2 cellular contexts compared by ENCODE assay signal in the genomic region with DNA sequence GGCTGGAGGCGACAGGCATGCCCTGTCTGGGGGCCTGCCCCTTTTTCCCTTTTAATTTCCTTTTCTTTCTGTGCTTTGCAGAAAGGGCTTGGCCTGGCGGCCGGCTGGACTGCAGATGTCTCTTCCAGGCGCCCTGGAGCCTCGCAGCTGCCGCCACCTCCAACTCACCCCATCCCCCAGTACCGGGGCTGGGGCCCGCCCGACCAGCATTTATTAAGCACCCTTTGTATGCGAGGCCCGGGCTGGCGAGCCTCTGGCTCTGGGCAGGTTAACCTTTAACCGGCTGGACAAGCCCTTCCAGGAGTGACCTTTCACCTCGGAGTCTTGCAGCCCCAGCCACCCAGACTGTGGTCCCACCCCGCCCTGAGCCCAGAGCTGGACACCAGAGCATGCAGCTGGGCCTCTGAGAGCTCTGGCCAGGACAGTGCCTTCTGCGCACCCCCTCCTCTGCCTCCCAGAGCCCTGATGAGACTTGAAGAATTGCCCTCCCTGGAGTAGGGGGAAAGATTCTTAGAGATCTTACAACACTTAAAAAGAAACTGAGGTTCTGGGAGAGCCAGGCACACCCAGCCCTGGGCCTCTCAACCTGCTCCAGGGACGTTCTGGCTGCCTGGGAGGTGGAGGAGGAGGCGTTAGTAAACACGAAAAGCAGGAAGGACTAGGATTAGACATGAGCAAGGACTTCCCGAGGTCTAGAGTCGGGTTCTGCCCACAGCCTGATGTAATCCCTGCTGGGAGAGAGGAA.
A peak's percentile ranks its signal among the peaks of the same experiment; 100 is the strongest.
TF ChIP-seq lines count a peak whose summit lies in the region.

No MANE protein-coding gene starts in this region.

TF ChIP-seq in HCT116, 20 proteins besides CTCF, POLR2A, EP300 and RAD21:
- TF ChIP-seq CBX3 (IDR thresholded peaks at IDR 0.05; ENCODE audit: low read depth): no peak
- no peak for TF ChIP-seq CEBPB (IDR thresholded peaks at IDR 0.05; ENCODE audit: low read depth)
- TF ChIP-seq, protein P1, sequence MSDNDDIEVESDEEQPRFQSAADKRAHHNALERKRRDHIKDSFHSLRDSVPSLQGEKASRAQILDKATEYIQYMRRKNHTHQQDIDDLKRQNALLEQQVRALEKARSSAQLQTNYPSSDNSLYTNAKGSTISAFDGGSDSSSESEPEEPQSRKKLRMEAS (IDR thresholded peaks at IDR 0.05): no peak
- no peak for TF ChIP-seq SRF (IDR thresholded peaks at IDR 0.05; ENCODE audit: low read depth)
- no peak for TF ChIP-seq EZH2phosphoT487 (IDR thresholded peaks at IDR 0.05; ENCODE audit: borderline replicate concordance)
- TF ChIP-seq, protein P2, sequence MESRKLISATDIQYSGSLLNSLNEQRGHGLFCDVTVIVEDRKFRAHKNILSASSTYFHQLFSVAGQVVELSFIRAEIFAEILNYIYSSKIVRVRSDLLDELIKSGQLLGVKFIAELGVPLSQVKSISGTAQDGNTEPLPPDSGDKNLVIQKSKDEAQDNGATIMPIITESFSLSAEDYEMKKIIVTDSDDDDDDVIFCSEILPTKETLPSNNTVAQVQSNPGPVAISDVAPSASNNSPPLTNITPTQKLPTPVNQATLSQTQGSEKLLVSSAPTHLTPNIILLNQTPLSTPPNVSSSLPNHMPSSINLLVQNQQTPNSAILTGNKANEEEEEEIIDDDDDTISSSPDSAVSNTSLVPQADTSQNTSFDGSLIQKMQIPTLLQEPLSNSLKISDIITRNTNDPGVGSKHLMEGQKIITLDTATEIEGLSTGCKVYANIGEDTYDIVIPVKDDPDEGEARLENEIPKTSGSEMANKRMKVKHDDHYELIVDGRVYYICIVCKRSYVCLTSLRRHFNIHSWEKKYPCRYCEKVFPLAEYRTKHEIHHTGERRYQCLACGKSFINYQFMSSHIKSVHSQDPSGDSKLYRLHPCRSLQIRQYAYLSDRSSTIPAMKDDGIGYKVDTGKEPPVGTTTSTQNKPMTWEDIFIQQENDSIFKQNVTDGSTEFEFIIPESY (IDR thresholded peaks at IDR 0.05; ENCODE audit: extremely low read depth, insufficient replicate concordance, low read length): no peak
- TF ChIP-seq FOSL1 (IDR thresholded peaks at IDR 0.05; ENCODE audit: low read depth): no peak
- TF ChIP-seq EGR1 (IDR thresholded peaks at IDR 0.05; ENCODE audit: low read depth): no peak
- TF ChIP-seq YY1 (IDR thresholded peaks at IDR 0.05; ENCODE audit: extremely low read depth, insufficient replicate concordance, low read depth, low read length): no peak
- TF ChIP-seq JUND (IDR thresholded peaks at IDR 0.05): no peak
- no peak for TF ChIP-seq ELF1 (IDR thresholded peaks at IDR 0.05; ENCODE audit: borderline replicate concordance, low read depth)

TF ChIP-seq in HepG2, 621 proteins besides CTCF, POLR2A, EP300 and RAD21 (continues in another document):
- TF ChIP-seq, protein P3, sequence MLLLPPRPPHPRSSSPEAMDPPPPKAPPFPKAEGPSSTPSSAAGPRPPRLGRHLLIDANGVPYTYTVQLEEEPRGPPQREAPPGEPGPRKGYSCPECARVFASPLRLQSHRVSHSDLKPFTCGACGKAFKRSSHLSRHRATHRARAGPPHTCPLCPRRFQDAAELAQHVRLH (CRISPR knock-in tag; IDR thresholded peaks at IDR 0.05; ENCODE audit: borderline replicate concordance, low read depth): 0 out of 2 replicates have a peak, but pooled peaks have one; percentile 11
- TF ChIP-seq ZNF557 (CRISPR knock-in tag; IDR thresholded peaks at IDR 0.05) (no peak), SETDB1 (CRISPR knock-in tag; IDR thresholded peaks at IDR 0.05; ENCODE audit: borderline replicate concordance) (no peak), ZNF660 (CRISPR knock-in tag; IDR thresholded peaks at IDR 0.05; ENCODE audit: borderline replicate concordance, low read depth) (no peak), ZEB1 (IDR thresholded peaks at IDR 0.05; ENCODE audit: insufficient replicate concordance, low read depth) (no peak), ZNF550 (CRISPR knock-in tag; IDR thresholded peaks at IDR 0.05; ENCODE audit: borderline replicate concordance) (no peak), CENPT (CRISPR knock-in tag; IDR thresholded peaks at IDR 0.05; ENCODE audit: low read depth) (no peak), DNMT1 (CRISPR knock-in tag; IDR thresholded peaks at IDR 0.05) (no peak), TCF7L2 (IDR thresholded peaks at IDR 0.05; ENCODE audit: low read depth, low read length) (no peak), IKZF1 (IDR thresholded peaks at IDR 0.05) (no peak), NFIB (CRISPR knock-in tag; IDR thresholded peaks at IDR 0.05; ENCODE audit: borderline replicate concordance) (no peak), MED8 (CRISPR knock-in tag; IDR thresholded peaks at IDR 0.05; ENCODE audit: insufficient replicate concordance) (no peak), NCOA1 (CRISPR knock-in tag; IDR thresholded peaks at IDR 0.05) (no peak), ZNF292 (CRISPR knock-in tag; IDR thresholded peaks at IDR 0.05; ENCODE audit: borderline replicate concordance, low read depth) (peak; percentile 82), ZNF543 (CRISPR knock-in tag; IDR thresholded peaks at IDR 0.05) (peak; percentile 80; the same call in 1 of the 2 replicates), ZSCAN31 (CRISPR knock-in tag; IDR thresholded peaks at IDR 0.05; ENCODE audit: low read depth) (0 out of 2 replicates have a peak, but pooled peaks have one; percentile 7), NFE2 (CRISPR knock-in tag; IDR thresholded peaks at IDR 0.05) (no peak), ATM (IDR thresholded peaks at IDR 0.05; ENCODE audit: borderline replicate concordance) (no peak), KDM5A (IDR thresholded peaks at IDR 0.05; ENCODE audit: borderline replicate concordance, low read length) (no peak), FOXA1 (IDR thresholded peaks at IDR 0.05) (no peak), FOXA1 (CRISPR knock-in tag; IDR thresholded peaks at IDR 0.05) (peak; percentile 63), ZIK1 (CRISPR knock-in tag; IDR thresholded peaks at IDR 0.05; ENCODE audit: borderline replicate concordance, low read depth) (no peak), ZKSCAN5 (CRISPR knock-in tag; IDR thresholded peaks at IDR 0.05) (no peak), JUND (CRISPR knock-in tag; IDR thresholded peaks at IDR 0.05) (no peak), MAZ (IDR thresholded peaks at IDR 0.05; ENCODE audit: borderline replicate concordance, low read depth, low read length) (no peak; the same call in 1 of the 2 replicates), MAZ (CRISPR knock-in tag; IDR thresholded peaks at IDR 0.05; ENCODE audit: low read depth) (peak; percentile 10; the same call in 1 of the 2 replicates), RARG (CRISPR knock-in tag; IDR thresholded peaks at IDR 0.05; ENCODE audit: low read depth) (no peak)
- TF ChIP-seq, protein P4, sequence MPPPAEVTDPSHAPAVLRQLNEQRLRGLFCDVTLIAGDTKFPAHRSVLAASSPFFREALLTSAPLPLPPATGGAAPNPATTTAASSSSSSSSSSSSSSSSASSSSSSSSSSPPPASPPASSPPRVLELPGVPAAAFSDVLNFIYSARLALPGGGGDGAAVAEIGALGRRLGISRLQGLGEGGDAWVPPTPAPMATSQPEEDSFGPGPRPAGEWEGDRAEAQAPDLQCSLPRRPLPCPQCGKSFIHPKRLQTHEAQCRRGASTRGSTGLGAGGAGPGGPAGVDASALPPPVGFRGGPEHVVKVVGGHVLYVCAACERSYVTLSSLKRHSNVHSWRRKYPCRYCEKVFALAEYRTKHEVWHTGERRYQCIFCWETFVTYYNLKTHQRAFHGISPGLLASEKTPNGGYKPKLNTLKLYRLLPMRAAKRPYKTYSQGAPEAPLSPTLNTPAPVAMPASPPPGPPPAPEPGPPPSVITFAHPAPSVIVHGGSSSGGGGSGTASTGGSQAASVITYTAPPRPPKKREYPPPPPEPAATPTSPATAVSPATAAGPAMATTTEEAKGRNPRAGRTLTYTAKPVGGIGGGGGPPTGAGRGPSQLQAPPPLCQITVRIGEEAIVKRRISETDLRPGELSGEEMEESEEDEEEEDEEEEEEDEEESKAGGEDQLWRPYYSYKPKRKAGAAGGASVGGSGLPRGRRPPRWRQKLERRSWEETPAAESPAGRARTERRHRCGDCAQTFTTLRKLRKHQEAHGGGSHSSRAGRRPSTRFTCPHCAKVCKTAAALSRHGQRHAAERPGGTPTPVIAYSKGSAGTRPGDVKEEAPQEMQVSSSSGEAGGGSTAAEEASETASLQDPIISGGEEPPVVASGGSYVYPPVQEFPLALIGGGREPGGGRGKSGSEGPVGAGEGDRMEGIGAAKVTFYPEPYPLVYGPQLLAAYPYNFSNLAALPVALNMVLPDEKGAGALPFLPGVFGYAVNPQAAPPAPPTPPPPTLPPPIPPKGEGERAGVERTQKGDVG (CRISPR knock-in tag; IDR thresholded peaks at IDR 0.05; ENCODE audit: borderline replicate concordance): no peak
- TF ChIP-seq, protein P5, sequence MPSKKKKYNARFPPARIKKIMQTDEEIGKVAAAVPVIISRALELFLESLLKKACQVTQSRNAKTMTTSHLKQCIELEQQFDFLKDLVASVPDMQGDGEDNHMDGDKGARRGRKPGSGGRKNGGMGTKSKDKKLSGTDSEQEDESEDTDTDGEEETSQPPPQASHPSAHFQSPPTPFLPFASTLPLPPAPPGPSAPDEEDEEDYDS (CRISPR knock-in tag; IDR thresholded peaks at IDR 0.05): peak; percentile 23; the same call in 1 of the 2 replicates
- TF ChIP-seq, protein P6, sequence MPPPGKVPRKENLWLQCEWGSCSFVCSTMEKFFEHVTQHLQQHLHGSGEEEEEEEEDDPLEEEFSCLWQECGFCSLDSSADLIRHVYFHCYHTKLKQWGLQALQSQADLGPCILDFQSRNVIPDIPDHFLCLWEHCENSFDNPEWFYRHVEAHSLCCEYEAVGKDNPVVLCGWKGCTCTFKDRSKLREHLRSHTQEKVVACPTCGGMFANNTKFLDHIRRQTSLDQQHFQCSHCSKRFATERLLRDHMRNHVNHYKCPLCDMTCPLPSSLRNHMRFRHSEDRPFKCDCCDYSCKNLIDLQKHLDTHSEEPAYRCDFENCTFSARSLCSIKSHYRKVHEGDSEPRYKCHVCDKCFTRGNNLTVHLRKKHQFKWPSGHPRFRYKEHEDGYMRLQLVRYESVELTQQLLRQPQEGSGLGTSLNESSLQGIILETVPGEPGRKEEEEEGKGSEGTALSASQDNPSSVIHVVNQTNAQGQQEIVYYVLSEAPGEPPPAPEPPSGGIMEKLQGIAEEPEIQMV (CRISPR knock-in tag; IDR thresholded peaks at IDR 0.05; ENCODE audit: low read depth): no peak
- TF ChIP-seq, protein P7, sequence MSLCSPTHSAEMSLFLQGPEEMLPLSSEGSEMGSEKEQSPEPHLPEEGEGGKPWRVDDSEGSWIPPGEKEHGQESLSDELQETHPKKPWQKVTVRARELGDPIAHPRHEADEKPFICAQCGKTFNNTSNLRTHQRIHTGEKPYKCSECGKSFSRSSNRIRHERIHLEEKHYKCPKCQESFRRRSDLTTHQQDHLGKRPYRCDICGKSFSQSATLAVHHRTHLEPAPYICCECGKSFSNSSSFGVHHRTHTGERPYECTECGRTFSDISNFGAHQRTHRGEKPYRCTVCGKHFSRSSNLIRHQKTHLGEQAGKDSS (CRISPR knock-in tag; IDR thresholded peaks at IDR 0.05; ENCODE audit: borderline replicate concordance, low read depth): no peak
- TF ChIP-seq, protein P8, sequence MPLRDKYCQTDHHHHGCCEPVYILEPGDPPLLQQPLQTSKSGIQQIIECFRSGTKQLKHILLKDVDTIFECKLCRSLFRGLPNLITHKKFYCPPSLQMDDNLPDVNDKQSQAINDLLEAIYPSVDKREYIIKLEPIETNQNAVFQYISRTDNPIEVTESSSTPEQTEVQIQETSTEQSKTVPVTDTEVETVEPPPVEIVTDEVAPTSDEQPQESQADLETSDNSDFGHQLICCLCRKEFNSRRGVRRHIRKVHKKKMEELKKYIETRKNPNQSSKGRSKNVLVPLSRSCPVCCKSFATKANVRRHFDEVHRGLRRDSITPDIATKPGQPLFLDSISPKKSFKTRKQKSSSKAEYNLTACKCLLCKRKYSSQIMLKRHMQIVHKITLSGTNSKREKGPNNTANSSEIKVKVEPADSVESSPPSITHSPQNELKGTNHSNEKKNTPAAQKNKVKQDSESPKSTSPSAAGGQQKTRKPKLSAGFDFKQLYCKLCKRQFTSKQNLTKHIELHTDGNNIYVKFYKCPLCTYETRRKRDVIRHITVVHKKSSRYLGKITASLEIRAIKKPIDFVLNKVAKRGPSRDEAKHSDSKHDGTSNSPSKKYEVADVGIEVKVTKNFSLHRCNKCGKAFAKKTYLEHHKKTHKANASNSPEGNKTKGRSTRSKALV (CRISPR knock-in tag; IDR thresholded peaks at IDR 0.05): no peak
- TF ChIP-seq, protein P9, sequence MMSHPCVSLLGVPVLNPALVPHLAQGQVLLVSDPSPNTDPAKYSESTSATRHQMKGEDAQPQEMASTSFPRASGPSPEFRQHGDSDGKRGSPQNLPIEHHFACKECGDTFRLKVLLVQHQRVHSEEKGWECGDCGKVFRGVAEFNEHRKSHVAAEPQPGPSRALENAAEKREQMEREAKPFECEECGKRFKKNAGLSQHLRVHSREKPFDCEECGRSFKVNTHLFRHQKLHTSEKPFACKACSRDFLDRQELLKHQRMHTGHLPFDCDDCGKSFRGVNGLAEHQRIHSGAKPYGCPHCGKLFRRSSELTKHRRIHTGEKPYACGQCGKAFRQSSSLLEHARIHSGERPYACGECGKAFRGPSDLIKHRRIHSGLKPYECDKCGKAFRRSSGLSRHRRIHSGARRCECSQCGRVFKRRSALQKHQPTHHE (CRISPR knock-in tag; IDR thresholded peaks at IDR 0.05; ENCODE audit: borderline replicate concordance): no peak; the same call in 1 of the 2 replicates
- TF ChIP-seq, protein P10, sequence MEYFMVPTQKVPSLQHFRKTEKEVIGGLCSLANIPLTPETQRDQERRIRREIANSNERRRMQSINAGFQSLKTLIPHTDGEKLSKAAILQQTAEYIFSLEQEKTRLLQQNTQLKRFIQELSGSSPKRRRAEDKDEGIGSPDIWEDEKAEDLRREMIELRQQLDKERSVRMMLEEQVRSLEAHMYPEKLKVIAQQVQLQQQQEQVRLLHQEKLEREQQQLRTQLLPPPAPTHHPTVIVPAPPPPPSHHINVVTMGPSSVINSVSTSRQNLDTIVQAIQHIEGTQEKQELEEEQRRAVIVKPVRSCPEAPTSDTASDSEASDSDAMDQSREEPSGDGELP (IDR thresholded peaks at IDR 0.05; ENCODE audit: borderline replicate concordance, low read depth): no peak
- TF ChIP-seq, protein P11, sequence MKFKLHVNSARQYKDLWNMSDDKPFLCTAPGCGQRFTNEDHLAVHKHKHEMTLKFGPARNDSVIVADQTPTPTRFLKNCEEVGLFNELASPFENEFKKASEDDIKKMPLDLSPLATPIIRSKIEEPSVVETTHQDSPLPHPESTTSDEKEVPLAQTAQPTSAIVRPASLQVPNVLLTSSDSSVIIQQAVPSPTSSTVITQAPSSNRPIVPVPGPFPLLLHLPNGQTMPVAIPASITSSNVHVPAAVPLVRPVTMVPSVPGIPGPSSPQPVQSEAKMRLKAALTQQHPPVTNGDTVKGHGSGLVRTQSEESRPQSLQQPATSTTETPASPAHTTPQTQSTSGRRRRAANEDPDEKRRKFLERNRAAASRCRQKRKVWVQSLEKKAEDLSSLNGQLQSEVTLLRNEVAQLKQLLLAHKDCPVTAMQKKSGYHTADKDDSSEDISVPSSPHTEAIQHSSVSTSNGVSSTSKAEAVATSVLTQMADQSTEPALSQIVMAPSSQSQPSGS (CRISPR knock-in tag; IDR thresholded peaks at IDR 0.05): no peak
